ENCODE assay signal across 8 cellular contexts in the genomic region with DNA sequence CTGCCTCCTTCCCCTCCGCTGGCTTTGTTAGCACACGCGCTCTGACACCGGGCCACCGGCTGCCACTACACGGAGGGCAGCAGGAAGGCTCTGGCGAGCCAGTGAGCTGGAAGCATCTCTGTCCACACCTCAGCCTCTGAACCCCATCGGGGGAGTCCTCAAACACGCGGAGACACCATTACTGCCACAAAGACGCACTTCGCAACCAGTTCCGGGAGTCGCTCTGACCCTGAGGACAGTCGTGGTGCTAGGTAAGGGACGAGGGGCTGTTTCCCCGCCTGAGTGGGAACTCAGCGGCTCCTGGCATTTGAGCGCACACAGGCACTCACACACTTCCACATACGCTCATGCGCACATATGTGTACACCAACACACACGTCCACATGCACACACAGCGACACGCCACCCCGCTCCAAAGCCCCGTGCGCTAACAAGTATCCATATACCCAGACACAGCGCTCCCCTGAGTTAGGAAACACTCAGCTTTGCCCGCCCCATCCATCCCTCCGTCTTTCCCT.
DNase-seq lines count a peak whose midpoint lies in the region; ATAC-seq and TF ChIP-seq lines count a peak whose summit lies in the region.

No MANE protein-coding gene starts in this region.

- H3K4me2 ChIP-seq in OCI-LY3 (ENCODE audit: low read length): peak overlapping the region; percentile 99

- CTCF ChIA-PET in AG04449 (lab: Yijun Ruan, JAX): no interaction called here

- H3K27me3 ChIP-seq in OCI-LY3 (ENCODE audit: low read depth, low read length): no peaks in the 10 kb centered on the region
- no peaks in the 10 kb centered on the region for H3K27me3 ChIP-seq in aorta (ENCODE audit: control insufficient read depth in 1 of 2, insufficient read depth in 2 of 2, low read length in 1 of 2)

- peaks cover 8% of the 10 kb centered on the region for H3K36me3 ChIP-seq in OCI-LY3 (replicated peaks; ENCODE audit: low read depth, low read length)
- no peaks in the 10 kb centered on the region for H3K36me3 ChIP-seq in aorta (ENCODE audit: control insufficient read depth in 1 of 2, insufficient read depth in 2 of 2, low read length in 1 of 2)

- peaks cover 45% of the 10 kb centered on the region for H3K79me2 ChIP-seq in OCI-LY3 (ENCODE audit: low read length)

- peak overlapping the region; percentile 98 for H3K4me3 Mint-ChIP-seq in chondrocyte (ENCODE audit: unreplicated experiment)

- intact Hi-C loops in aorta (cut with DNase I): loop anchor here in 1 of 2 donors (10.0 kb wide), 1 partner anchor 143 kb away; no protein-coding TSS in a partner anchor

- H4K20me1 ChIP-seq in OCI-LY3 (ENCODE audit: insufficient read depth, low read length): peaks cover 25% of the 10 kb centered on the region

- H3K4me3 ChIP-seq in AG04449 (ENCODE audit: low read depth, low read length): peak overlapping the region; percentile 95
- peak overlapping the region; percentile 98 for H3K4me3 ChIP-seq in OCI-LY3 (ENCODE audit: low read length)
- no peak overlapping the region for H3K4me3 ChIP-seq in aorta (ENCODE audit: low read length in 2 of 2)

- H3K27ac Mint-ChIP-seq in chondrocyte (ENCODE audit: unreplicated experiment): peak overlapping the region; percentile 60

- peaks cover 25% of the 10 kb centered on the region for H3K4me1 ChIP-seq in OCI-LY3 (ENCODE audit: low read length)
- no peaks in the 10 kb centered on the region for H3K4me1 ChIP-seq in aorta (ENCODE audit: control insufficient read depth in 1 of 2, insufficient read depth in 2 of 2, low read length in 2 of 2)

- H2AFZ ChIP-seq in OCI-LY3 (ENCODE audit: low read depth, low read length): peak overlapping the region; percentile 98

- ATAC-seq in GM18517 (IDR thresholded peaks at IDR 0.05; ENCODE audit: unreplicated experiment) (peak; percentile 31), HG02973 (IDR thresholded peaks at IDR 0.05; ENCODE audit: unreplicated experiment) (peak; percentile 36), aorta (ENCODE audit: low FRiP score) (peak; percentile 24)

- peaks cover 46% of the 10 kb centered on the region for H3K4me1 Mint-ChIP-seq in chondrocyte (ENCODE audit: low read depth)

- peak overlapping the region; percentile 53 for H3K27ac ChIP-seq in OCI-LY3 (ENCODE audit: low read length)
- no peak overlapping the region for H3K27ac ChIP-seq in aorta (ENCODE audit: low read depth in 1 of 2, low read length in 2 of 2)

- H3K27me3 Mint-ChIP-seq in chondrocyte (ENCODE audit: low read depth): no peaks in the 10 kb centered on the region

- WGBS in aorta, 2 donors: 76 to 82% methylated on average over 30 of the region's 30 CpGs

- POLR2A ChIA-PET in AG04449 (lab: Yijun Ruan, JAX): interaction anchor here (0.7 to 2.1 kb wide), 3 partner anchors 16 to 21 kb away, joined by 3 to 8 read pairs (median 4); no protein-coding TSS in a partner anchor

- peak overlapping the region; percentile 95 for H3K9ac ChIP-seq in OCI-LY3 (ENCODE audit: low read length)

- no peak for TF ChIP-seq CTCF in AG04449 (IDR thresholded peaks at IDR 0.05; ENCODE audit: insufficient read depth, low read length, missing control alignments)
- TF ChIP-seq CTCF in OCI-LY3 (IDR thresholded peaks at IDR 0.05; ENCODE audit: low read depth, low read length): no peak
- peak; percentile 2 for TF ChIP-seq CTCF in chondrocyte (IDR thresholded peaks at IDR 0.05)

- H3K9me3 ChIP-seq in OCI-LY3 (ENCODE audit: insufficient read depth, low read length) (no peaks in the 10 kb centered on the region), aorta (ENCODE audit: control insufficient read depth, low read length) (no peaks in the 10 kb centered on the region)

- H3K9me3 Mint-ChIP-seq in chondrocyte (ENCODE audit: low read depth): peaks cover 2% of the 10 kb centered on the region

- H3K36me3 Mint-ChIP-seq in chondrocyte (ENCODE audit: low read depth): no peaks in the 10 kb centered on the region

- DNase-seq in AG04449 (ENCODE audit: low read depth, low spot score) (no peak), chondrocyte (ENCODE audit: low spot score) (no peak), midbrain (lab: John Stamatoyannopoulos, UW) (peak; percentile 11), aorta (peak in 1 of 2 donors; percentile 54)
- no peak for DNase-seq in central memory CD4-positive, alpha-beta T cell

Comparison
In these comparisons a context has a peak if more than half of its experiments do, and no peak if none do; other contexts are left out.
1. H3K4me3 ChIP-seq: peak in AG04449 (single experiment) and OCI-LY3 (single experiment); none in aorta (0 of 2).
2. Peak in every context shown above with its lines, with median percentiles within 50 percentile points of each other: ATAC-seq.